Comparison of ENCODE assay signal across 1 cellular context in the genomic region with DNA sequence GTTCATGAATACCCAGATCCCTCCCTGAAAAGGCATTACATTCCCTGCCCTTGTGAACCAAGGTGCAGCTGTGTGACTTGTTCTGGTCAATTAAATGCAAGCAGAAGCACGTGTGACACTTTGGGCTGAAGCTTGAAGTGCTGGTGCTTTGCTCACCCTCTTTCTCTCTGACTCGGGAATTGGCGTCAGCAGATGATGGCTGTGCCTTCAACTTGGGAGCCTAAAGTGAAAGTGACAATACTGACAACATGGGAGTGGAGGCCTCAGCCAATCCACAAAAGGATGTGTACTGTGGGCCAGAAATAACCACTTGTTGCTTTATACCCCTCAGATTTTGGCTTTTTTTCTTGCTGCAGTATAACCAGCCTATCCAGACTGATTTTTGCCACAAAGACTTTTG.
TF ChIP-seq lines count a peak whose summit lies in the region.

No MANE protein-coding gene starts in this region.

TF ChIP-seq in HepG2, 621 proteins besides CTCF, POLR2A, EP300 and RAD21 (continued from another document):
- TF ChIP-seq MTF1 (CRISPR knock-in tag; IDR thresholded peaks at IDR 0.05) (no peak), ZNF251 (CRISPR knock-in tag; IDR thresholded peaks at IDR 0.05) (no peak), TP53 (CRISPR knock-in tag; conservative IDR thresholded peaks at IDR 0.05) (no peak), ZNF549 (CRISPR knock-in tag; IDR thresholded peaks at IDR 0.05) (no peak), YEATS2 (CRISPR knock-in tag; IDR thresholded peaks at IDR 0.05; ENCODE audit: borderline replicate concordance) (no peak), ZFY (CRISPR knock-in tag; IDR thresholded peaks at IDR 0.05) (no peak)
